ENCODE assay signal across 1 cellular context in genomic region chr15:89017370-89018066, GRCh38.
A peak's percentile ranks its signal among the peaks of the same experiment; 100 is the strongest.
TF ChIP-seq lines count a peak whose summit lies in the region.

No MANE protein-coding gene starts in this region.

TF ChIP-seq in HepG2, 621 proteins besides CTCF, POLR2A, EP300 and RAD21 (continued from another document):
- TF ChIP-seq ARID3A (IDR thresholded peaks at IDR 0.05; ENCODE audit: low read depth, low read length) (0 out of 2 replicates have a peak, but pooled peaks have one; percentile 7), HMGXB4 (CRISPR knock-in tag; IDR thresholded peaks at IDR 0.05; ENCODE audit: borderline replicate concordance in 1 of 2, low read depth in 1 of 2) (0 out of 4 replicates have a peak, but pooled peaks of 1 of the 2 experiments have one; percentile 25), XRCC5 (optimal IDR thresholded peaks at IDR 0.05; ENCODE audit: low read length) (peak; percentile 78), FOXP4 (CRISPR knock-in tag; IDR thresholded peaks at IDR 0.05) (no peak), KDM2A (CRISPR knock-in tag; IDR thresholded peaks at IDR 0.05; ENCODE audit: borderline replicate concordance, low read depth) (peak; percentile 61; the same call in 1 of the 2 replicates), HNF1B (CRISPR knock-in tag; IDR thresholded peaks at IDR 0.05) (peak; percentile 45; the same call in 1 of the 2 replicates), HDAC6 (IDR thresholded peaks at IDR 0.05; ENCODE audit: low read depth, low read length) (no peak), ZNF367 (CRISPR knock-in tag; IDR thresholded peaks at IDR 0.05; ENCODE audit: borderline replicate concordance) (no peak), ZNF777 (CRISPR knock-in tag; IDR thresholded peaks at IDR 0.05) (no peak), NFKB2 (CRISPR knock-in tag; IDR thresholded peaks at IDR 0.05; ENCODE audit: borderline replicate concordance) (peak; percentile 23; the same call in 1 of the 2 replicates), ELF1 (CRISPR knock-in tag; IDR thresholded peaks at IDR 0.05) (0 out of 2 replicates have a peak, but pooled peaks have one; percentile 14)
- TF ChIP-seq, protein P1, sequence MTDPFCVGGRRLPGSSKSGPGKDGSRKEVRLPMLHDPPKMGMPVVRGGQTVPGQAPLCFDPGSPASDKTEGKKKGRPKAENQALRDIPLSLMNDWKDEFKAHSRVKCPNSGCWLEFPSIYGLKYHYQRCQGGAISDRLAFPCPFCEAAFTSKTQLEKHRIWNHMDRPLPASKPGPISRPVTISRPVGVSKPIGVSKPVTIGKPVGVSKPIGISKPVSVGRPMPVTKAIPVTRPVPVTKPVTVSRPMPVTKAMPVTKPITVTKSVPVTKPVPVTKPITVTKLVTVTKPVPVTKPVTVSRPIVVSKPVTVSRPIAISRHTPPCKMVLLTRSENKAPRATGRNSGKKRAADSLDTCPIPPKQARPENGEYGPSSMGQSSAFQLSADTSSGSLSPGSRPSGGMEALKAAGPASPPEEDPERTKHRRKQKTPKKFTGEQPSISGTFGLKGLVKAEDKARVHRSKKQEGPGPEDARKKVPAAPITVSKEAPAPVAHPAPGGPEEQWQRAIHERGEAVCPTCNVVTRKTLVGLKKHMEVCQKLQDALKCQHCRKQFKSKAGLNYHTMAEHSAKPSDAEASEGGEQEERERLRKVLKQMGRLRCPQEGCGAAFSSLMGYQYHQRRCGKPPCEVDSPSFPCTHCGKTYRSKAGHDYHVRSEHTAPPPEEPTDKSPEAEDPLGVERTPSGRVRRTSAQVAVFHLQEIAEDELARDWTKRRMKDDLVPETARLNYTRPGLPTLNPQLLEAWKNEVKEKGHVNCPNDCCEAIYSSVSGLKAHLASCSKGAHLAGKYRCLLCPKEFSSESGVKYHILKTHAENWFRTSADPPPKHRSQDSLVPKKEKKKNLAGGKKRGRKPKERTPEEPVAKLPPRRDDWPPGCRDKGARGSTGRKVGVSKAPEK (CRISPR knock-in tag; IDR thresholded peaks at IDR 0.05; ENCODE audit: borderline replicate concordance) = 0 out of 2 replicates have a peak, but pooled peaks have one; percentile 36
- TF ChIP-seq, protein P2, sequence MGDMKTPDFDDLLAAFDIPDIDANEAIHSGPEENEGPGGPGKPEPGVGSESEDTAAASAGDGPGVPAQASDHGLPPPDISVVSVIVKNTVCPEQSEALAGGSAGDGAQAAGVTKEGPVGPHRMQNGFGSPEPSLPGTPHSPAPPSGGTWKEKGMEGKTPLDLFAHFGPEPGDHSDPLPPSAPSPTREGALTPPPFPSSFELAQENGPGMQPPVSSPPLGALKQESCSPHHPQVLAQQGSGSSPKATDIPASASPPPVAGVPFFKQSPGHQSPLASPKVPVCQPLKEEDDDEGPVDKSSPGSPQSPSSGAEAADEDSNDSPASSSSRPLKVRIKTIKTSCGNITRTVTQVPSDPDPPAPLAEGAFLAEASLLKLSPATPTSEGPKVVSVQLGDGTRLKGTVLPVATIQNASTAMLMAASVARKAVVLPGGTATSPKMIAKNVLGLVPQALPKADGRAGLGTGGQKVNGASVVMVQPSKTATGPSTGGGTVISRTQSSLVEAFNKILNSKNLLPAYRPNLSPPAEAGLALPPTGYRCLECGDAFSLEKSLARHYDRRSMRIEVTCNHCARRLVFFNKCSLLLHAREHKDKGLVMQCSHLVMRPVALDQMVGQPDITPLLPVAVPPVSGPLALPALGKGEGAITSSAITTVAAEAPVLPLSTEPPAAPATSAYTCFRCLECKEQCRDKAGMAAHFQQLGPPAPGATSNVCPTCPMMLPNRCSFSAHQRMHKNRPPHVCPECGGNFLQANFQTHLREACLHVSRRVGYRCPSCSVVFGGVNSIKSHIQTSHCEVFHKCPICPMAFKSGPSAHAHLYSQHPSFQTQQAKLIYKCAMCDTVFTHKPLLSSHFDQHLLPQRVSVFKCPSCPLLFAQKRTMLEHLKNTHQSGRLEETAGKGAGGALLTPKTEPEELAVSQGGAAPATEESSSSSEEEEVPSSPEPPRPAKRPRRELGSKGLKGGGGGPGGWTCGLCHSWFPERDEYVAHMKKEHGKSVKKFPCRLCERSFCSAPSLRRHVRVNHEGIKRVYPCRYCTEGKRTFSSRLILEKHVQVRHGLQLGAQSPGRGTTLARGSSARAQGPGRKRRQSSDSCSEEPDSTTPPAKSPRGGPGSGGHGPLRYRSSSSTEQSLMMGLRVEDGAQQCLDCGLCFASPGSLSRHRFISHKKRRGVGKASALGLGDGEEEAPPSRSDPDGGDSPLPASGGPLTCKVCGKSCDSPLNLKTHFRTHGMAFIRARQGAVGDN (CRISPR knock-in tag; IDR thresholded peaks at IDR 0.05) = peak; percentile 22; the same call in 1 of the 2 replicates
